In the genomic region with DNA sequence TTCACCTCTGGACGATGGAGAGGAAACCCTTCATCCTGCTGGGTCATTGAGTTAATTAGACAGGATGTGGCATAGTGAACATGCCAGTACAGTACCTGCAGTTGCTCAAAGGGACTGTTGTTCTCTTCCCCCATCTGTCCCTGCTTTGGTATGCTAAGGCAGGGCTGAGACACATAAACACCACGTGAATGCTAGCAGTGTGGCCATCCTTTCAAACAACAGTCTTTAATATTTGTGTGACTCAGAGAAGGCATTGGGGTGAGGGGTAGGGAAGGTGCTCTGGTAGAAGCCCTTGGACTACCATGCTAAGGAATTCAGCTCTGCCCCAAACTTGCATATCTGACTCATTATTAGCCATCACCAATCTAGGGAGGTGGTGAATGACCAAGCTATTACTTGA, we compare ENCODE assay signal across 1 cellular context.
TF ChIP-seq lines count a peak whose summit lies in the region.

No MANE protein-coding gene starts in this region.

TF ChIP-seq in IMR-90, 13 proteins besides CTCF, POLR2A, EP300 and RAD21 (continued from another document):
- TF ChIP-seq, protein P1, sequence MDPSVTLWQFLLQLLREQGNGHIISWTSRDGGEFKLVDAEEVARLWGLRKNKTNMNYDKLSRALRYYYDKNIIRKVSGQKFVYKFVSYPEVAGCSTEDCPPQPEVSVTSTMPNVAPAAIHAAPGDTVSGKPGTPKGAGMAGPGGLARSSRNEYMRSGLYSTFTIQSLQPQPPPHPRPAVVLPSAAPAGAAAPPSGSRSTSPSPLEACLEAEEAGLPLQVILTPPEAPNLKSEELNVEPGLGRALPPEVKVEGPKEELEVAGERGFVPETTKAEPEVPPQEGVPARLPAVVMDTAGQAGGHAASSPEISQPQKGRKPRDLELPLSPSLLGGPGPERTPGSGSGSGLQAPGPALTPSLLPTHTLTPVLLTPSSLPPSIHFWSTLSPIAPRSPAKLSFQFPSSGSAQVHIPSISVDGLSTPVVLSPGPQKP (IDR thresholded peaks at IDR 0.05; ENCODE audit: borderline replicate concordance, low read depth, low read length), result no peak
- TF ChIP-seq MAFK (IDR thresholded peaks at IDR 0.05; ENCODE audit: low read depth, low read length) (no peak), RCOR1 (IDR thresholded peaks at IDR 0.05; ENCODE audit: insufficient replicate concordance, low read length) (no peak), FOS (IDR thresholded peaks at IDR 0.05; ENCODE audit: low read depth, low read length) (no peak), CEBPB (IDR thresholded peaks at IDR 0.05; ENCODE audit: low read depth, low read length) (no peak), CHD1 (IDR thresholded peaks at IDR 0.05; ENCODE audit: low read depth, low read length) (no peak), MXI1 (IDR thresholded peaks at IDR 0.05; ENCODE audit: borderline replicate concordance, low read depth, low read length) (no peak), MAZ (IDR thresholded peaks at IDR 0.05; ENCODE audit: borderline replicate concordance, low read depth, low read length) (no peak)
